ENCODE assay signal across 8 cellular contexts in the genomic region with DNA sequence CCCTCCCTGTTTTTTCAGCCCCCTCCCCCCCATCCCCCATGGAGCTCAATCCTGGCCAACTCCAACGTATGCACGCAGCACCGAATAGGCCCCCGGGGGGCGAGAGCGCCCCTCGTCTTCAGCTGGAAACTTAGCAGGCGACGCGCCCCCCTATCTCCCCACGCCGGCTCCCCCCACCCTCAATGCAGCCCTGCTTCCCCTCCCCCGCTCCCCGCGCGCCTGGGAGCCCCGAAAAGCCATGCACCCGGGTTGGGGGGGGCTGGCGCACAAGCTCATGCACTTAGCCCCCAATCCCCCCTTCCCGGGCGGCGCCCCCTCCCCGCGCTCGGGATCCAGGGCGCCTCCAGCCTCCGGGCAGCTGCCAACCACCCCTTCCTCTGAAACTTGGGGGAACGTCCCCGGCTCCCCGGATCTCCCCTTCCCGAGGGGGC. TPM values are rescaled to one million over a fixed set of nuclear protein-coding genes. Genes with fewer than 3 reads are reported as not detected.
A peak's percentile ranks its signal among the peaks of the same experiment; 100 is the strongest.
DNase-seq lines count a peak whose midpoint lies in the region; ATAC-seq, FAIRE-seq and TF ChIP-seq lines count a peak whose summit lies in the region.

No MANE protein-coding gene starts in this region.

- SMC1A ChIA-PET in GM12878 (lab: Charles Lee; ENCODE audit: uncharacterized antibody, unreplicated experiment) = interaction anchor here (0.6 kb wide), 1 partner anchor 49 kb away, joined by 5 read pairs; no protein-coding TSS in a partner anchor

- no peak for TF ChIP-seq POLR2A in GM12878 (IDR thresholded peaks at IDR 0.05; ENCODE audit: low read depth, low read length)
- TF ChIP-seq POLR2A in right lobe of liver (IDR thresholded peaks at IDR 0.05) = no peak

- in situ Hi-C loops in GM12878 (cut with MboI) = no loop called here

- TF ChIP-seq CTCF in GM12878 (IDR thresholded peaks at IDR 0.05 in 2 of 3, conservative IDR thresholded peaks at IDR 0.05 in 1 of 3; ENCODE audit: control insufficient read depth in 2 of 3, extremely low read depth in 1 of 3, insufficient read depth in 1 of 3, low read depth in 3 of 3, low read length in 3 of 3) (no peak), right lobe of liver (IDR thresholded peaks at IDR 0.05) (no peak)

- peak overlapping the region; percentile 88 for H3K4me3 ChIP-seq in GM12878
- H3K4me3 ChIP-seq in right lobe of liver = peak overlapping the region; percentile 61 to 96 (median 70)

- H3K4me1 ChIP-seq in GM12878 (ENCODE audit: control insufficient read depth, insufficient read depth, low read length) = peaks cover 18% of the 10 kb centered on the region
- H3K4me1 ChIP-seq in right lobe of liver = peaks cover 0 to 32% (median 12%) of the 10 kb centered on the region in 4 donors

- POLR2A ChIA-PET in GM12878 (lab: Charles Lee) = interaction anchor here (0.5 to 2.8 kb wide), 5 partner anchors 11 to 335 kb away, joined by 3 to 8 read pairs (median 3); no protein-coding TSS in a partner anchor

- H3K36me3 ChIP-seq in GM12878 (ENCODE audit: control insufficient read depth in 2 of 2, insufficient read depth in 2 of 2, low read length in 1 of 2) = peaks cover 4 to 7% of the 10 kb centered on the region in 2 experiments; a peak in 3 of 4 replicates
- no peaks in the 10 kb centered on the region for H3K36me3 ChIP-seq in right lobe of liver

- WGBS in GM12878 (ENCODE audit: insufficient coverage, insufficient replicate concordance, low lambda C conversion rate, missing lambda C conversion rate) = 0% methylated on average over 7 of the region's 31 CpGs
- 2% methylated on average over 11 of the region's 31 CpGs for WGBS in right lobe of liver (ENCODE audit: insufficient coverage, low coverage, low lambda C conversion rate, missing lambda C conversion rate)

- peaks cover 40% of the 10 kb centered on the region for H3K79me2 ChIP-seq in GM12878 (ENCODE audit: control insufficient read depth, insufficient read depth, low read length)

- peak overlapping the region; percentile 55 for H3K27ac ChIP-seq in GM12878 (ENCODE audit: control insufficient read depth, insufficient read depth)
- peak overlapping the region; percentile 79 to 95 (median 94) for H3K27ac ChIP-seq in right lobe of liver
- H3K27ac ChIP-seq in substantia nigra (ENCODE audit: low read depth, low read length, poor library complexity, severe bottlenecking) = peak overlapping the region; percentile 95

- intact Hi-C loops in cardiac septum (cut with DNase I) (loop anchor here (2.0 kb wide), 1 partner anchor 59 kb away; a partner anchor contains a TSS), Right ventricle myocardium superior (cut with DNase I) (no loop called here), GM12878 (cut with micrococcal nuclease; ENCODE audit: unreplicated experiment) (loop anchor here (5.0 to 10.0 kb wide), 2 partner anchors 79 to 119 kb away; a partner anchor contains a TSS), right lobe of liver (cut with DNase I) (loop anchor here (10.0 kb wide), 2 partner anchors 51 to 61 kb away; a partner anchor contains a TSS)

- CTCF ChIA-PET in GM12878 (lab: Yijun Ruan, JAX) = no interaction called here

- no peak for TF ChIP-seq EP300 in GM12878 (IDR thresholded peaks at IDR 0.05; ENCODE audit: borderline replicate concordance in 1 of 2, control insufficient read depth in 1 of 2, low read depth in 2 of 2, low read length in 2 of 2)

- 0 out of 2 replicates have a peak overlapping the region, but pooled peaks have one; percentile 7 for H2AFZ ChIP-seq in GM12878 (ENCODE audit: control insufficient read depth, low read depth, low read length)

- RAD21 ChIA-PET in GM12878 (lab: Charles Lee; ENCODE audit: unreplicated experiment) = interaction anchor here (0.6 to 1.6 kb wide), 6 partner anchors 12 to 78 kb away, joined by 3 to 6 read pairs (median 3); a partner anchor contains a TSS

- ATAC-seq in Right ventricle myocardium superior (ENCODE audit: poor library complexity) (no peak), GM12878 (no peak), right lobe of liver (no peak), HG02571 (IDR thresholded peaks at IDR 0.05; ENCODE audit: unreplicated experiment) (no peak)

- TF ChIP-seq RAD21 in GM12878 (IDR thresholded peaks at IDR 0.05; ENCODE audit: insufficient read depth, low read depth, low read length) = no peak

- H3K4me2 ChIP-seq in GM12878 (ENCODE audit: control insufficient read depth, insufficient read depth) = peak overlapping the region; percentile 68; the same call in 1 of the 2 replicates

- FAIRE-seq in GM12878 (lab: Jason Lieb, UNC) = no peak

- DNase-seq in cardiac septum (ENCODE audit: low spot score) (peak; percentile 81), Right ventricle myocardium superior (no peak), GM12878 (ENCODE audit: low read depth, low spot score) (no peak), right lobe of liver (peak in 2 of 3 donors; percentile 71 to 76), substantia nigra (lab: John Stamatoyannopoulos, UW) (peak in 18 of 49 donors; percentile 59 to 81 (median 75)), UCSD-AML1 (lab: John Stamatoyannopoulos, UW; ENCODE audit: unreplicated experiment) (no peak), HuH-7 (ENCODE audit: low spot score) (no peak)

- peak overlapping the region; percentile 74 for H3K9ac ChIP-seq in GM12878 (ENCODE audit: control insufficient read depth, insufficient read depth, low read length)

- no TSS peak for BruUV-seq in GM12878 (replicated peaks; lab: Mats Ljungman, UMichigan)

- H4K20me1 ChIP-seq in GM12878 (ENCODE audit: control insufficient read depth, insufficient read depth) = peaks cover 10% of the 10 kb centered on the region

- H3K9me3 ChIP-seq in GM12878 (replicated peaks; ENCODE audit: control insufficient read depth, insufficient read depth, low read length) (no peaks in the 10 kb centered on the region), right lobe of liver (no peaks in the 10 kb centered on the region)

- no peaks in the 10 kb centered on the region; a peak in 1 of 4 replicates for H3K27me3 ChIP-seq in GM12878 (replicated peaks in 1 of 2; ENCODE audit: control insufficient read depth in 2 of 2, insufficient read depth in 2 of 2, low read length in 1 of 2)
- H3K27me3 ChIP-seq in right lobe of liver = no peaks in the 10 kb centered on the region

RNA-seq across cellular contexts. Expression of a gene that starts 0.5 kb away (rescaled TPM):
- 29.9 TPM for total RNA-seq in cardiac septum
- total RNA-seq in Right ventricle myocardium superior = 31.4 TPM
- total RNA-seq in GM12878 (2013; cell fraction: nucleolus; rRNA removed) = 20.9 and 24.8 TPM in 2 replicates
- total RNA-seq in GM12878 (2014; rRNA removed) = 10.6 and 15.9 TPM in 2 replicates
- total RNA-seq in GM12878 (2014; rRNA removed; fragmentation: Illumina TruSeq; extraction: Trizol) = 3.2 TPM in 2 replicates
- total RNA-seq in GM12878 (2021) = 40.0 and 42.4 TPM in 2 replicates
- 2.2 TPM for polyA plus RNA-seq in GM12878 (2011; ENCODE audit: low read depth)
- 0.84 and 2.5 TPM in 2 replicates for polyA plus RNA-seq in GM12878 (2011; rRNA removed)
- 4.5 and 7.6 TPM in 2 replicates for polyA plus RNA-seq in GM12878 (2011; cell fraction: cytosol; rRNA removed)
- polyA plus RNA-seq in GM12878 (2011; cell fraction: nucleus; rRNA removed) = 12.8 and 18.3 TPM in 2 replicates
- 14.1 and 15.9 TPM in 2 replicates for polyA plus RNA-seq in GM12878 (2012)
- 4.1 and 5.9 TPM in 2 replicates for polyA plus RNA-seq in GM12878 (2014; fragmentation: Illumina TruSeq; extraction: Trizol)
- polyA plus RNA-seq in GM12878 (2014; fragmentation: Nextera tagmentation; extraction: Ambion mirVana) = under 1 TPM; 0.26 to 0.73 TPM
- 16.2 and 22.2 TPM in 2 replicates for polyA plus RNA-seq in GM12878 (2014; rRNA removed)
- polyA plus RNA-seq in GM12878 (2016; fragmentation: Nextera tagmentation; extraction: Ambion mirVana) = 10 to 100 TPM in 1 of 2 experiments, 1 to 10 TPM in 1; 2.0 to 10.1 TPM
- 3.6 and 6.5 TPM in 2 replicates for polyA minus RNA-seq in GM12878 (2011; rRNA and poly(A)+ RNA removed)
- 12.4 and 12.8 TPM in 2 replicates for polyA minus RNA-seq in GM12878 (2011; cell fraction: cytosol; rRNA and poly(A)+ RNA removed)
- 3.6 and 4.7 TPM in 2 replicates for polyA minus RNA-seq in GM12878 (2011; cell fraction: nucleus; rRNA and poly(A)+ RNA removed)
- total RNA-seq in right lobe of liver = 10 to 100 TPM; 19.0 to 38.5 (median 27.7) TPM

RNA-seq across cellular contexts. Expression of a gene that starts 57.7 kb away (rescaled TPM):
- total RNA-seq in cardiac septum = 107 TPM
- 136 TPM for total RNA-seq in Right ventricle myocardium superior
- 58.9 and 63.2 TPM in 2 replicates for total RNA-seq in GM12878 (2013; cell fraction: nucleolus; rRNA removed)
- total RNA-seq in GM12878 (2014; rRNA removed) = 178 and 210 TPM in 2 replicates
- 72.1 and 92.8 TPM in 2 replicates for total RNA-seq in GM12878 (2014; rRNA removed; fragmentation: Illumina TruSeq; extraction: Trizol)
- 182 and 184 TPM in 2 replicates for total RNA-seq in GM12878 (2021)
- polyA plus RNA-seq in GM12878 (2011; ENCODE audit: low read depth) = 78.5 TPM
- polyA plus RNA-seq in GM12878 (2011; rRNA removed) = 31.6 and 68.3 TPM in 2 replicates
- 109 and 144 TPM in 2 replicates for polyA plus RNA-seq in GM12878 (2011; cell fraction: cytosol; rRNA removed)
- 127 and 159 TPM in 2 replicates for polyA plus RNA-seq in GM12878 (2011; cell fraction: nucleus; rRNA removed)
- 133 and 176 TPM in 2 replicates for polyA plus RNA-seq in GM12878 (2012)
- 13.0 and 38.8 TPM in 2 replicates for polyA plus RNA-seq in GM12878 (2014; fragmentation: Illumina TruSeq; extraction: Trizol)
- polyA plus RNA-seq in GM12878 (2014; fragmentation: Nextera tagmentation; extraction: Ambion mirVana) = 1 to 10 TPM in 1 of 2 experiments, under 1 TPM in 1; 1.00 to 6.8 TPM
- polyA plus RNA-seq in GM12878 (2014; rRNA removed) = 144 and 166 TPM in 2 replicates
- 10 to 100 TPM; 33.4 to 33.7 TPM for polyA plus RNA-seq in GM12878 (2016; fragmentation: Nextera tagmentation; extraction: Ambion mirVana)
- 32.9 and 84.0 TPM in 2 replicates for polyA minus RNA-seq in GM12878 (2011; rRNA and poly(A)+ RNA removed)
- 64.1 and 69.3 TPM in 2 replicates for polyA minus RNA-seq in GM12878 (2011; cell fraction: cytosol; rRNA and poly(A)+ RNA removed)
- polyA minus RNA-seq in GM12878 (2011; cell fraction: nucleus; rRNA and poly(A)+ RNA removed) = 27.6 and 40.2 TPM in 2 replicates
- total RNA-seq in right lobe of liver = 10 to 100 TPM; 50.2 to 75.7 (median 59.8) TPM

RNA-seq across cellular contexts. Expression of a gene that starts 58.7 kb away (rescaled TPM):
- total RNA-seq in cardiac septum (18.4 TPM), Right ventricle myocardium superior (16.7 TPM), GM12878 (2014; rRNA removed) (17.8 and 22.0 TPM in 2 replicates), GM12878 (2014; rRNA removed; fragmentation: Illumina TruSeq; extraction: Trizol) (5.7 and 10.6 TPM in 2 replicates), GM12878 (2021) (23.2 and 25.1 TPM in 2 replicates), right lobe of liver (10 to 100 TPM in 5 of 6 experiments, 1 to 10 TPM in 1; 9.9 to 20.0 (median 14.9) TPM)
- total RNA-seq in GM12878 (2013; cell fraction: nucleolus; rRNA removed) = 20.6 and 22.2 TPM in 2 replicates
- 12.1 TPM for polyA plus RNA-seq in GM12878 (2011; ENCODE audit: low read depth)
- polyA plus RNA-seq in GM12878 (2011; rRNA removed) (2.7 and 7.7 TPM in 2 replicates), GM12878 (2014; fragmentation: Illumina TruSeq; extraction: Trizol) (5.4 and 9.6 TPM in 2 replicates), GM12878 (2014; fragmentation: Nextera tagmentation; extraction: Ambion mirVana) (under 1 TPM; 0.13 to 0.40 TPM), GM12878 (2014; rRNA removed) (17.9 and 23.1 TPM in 2 replicates), GM12878 (2016; fragmentation: Nextera tagmentation; extraction: Ambion mirVana) (10 to 100 TPM; 12.0 to 13.5 TPM)
- 11.0 and 13.0 TPM in 2 replicates for polyA plus RNA-seq in GM12878 (2011; cell fraction: cytosol; rRNA removed)
- 16.1 and 32.0 TPM in 2 replicates for polyA plus RNA-seq in GM12878 (2011; cell fraction: nucleus; rRNA removed)
- 15.2 and 24.4 TPM in 2 replicates for polyA plus RNA-seq in GM12878 (2012)
- 4.2 and 14.1 TPM in 2 replicates for polyA minus RNA-seq in GM12878 (2011; rRNA and poly(A)+ RNA removed)
- polyA minus RNA-seq in GM12878 (2011; cell fraction: cytosol; rRNA and poly(A)+ RNA removed) = 4.5 and 4.8 TPM in 2 replicates
- polyA minus RNA-seq in GM12878 (2011; cell fraction: nucleus; rRNA and poly(A)+ RNA removed) = 14.3 and 19.8 TPM in 2 replicates

Comparison
In these comparisons a context has a peak if more than half of its experiments do, and no peak if none do; other contexts are left out.
1. DNase-seq: peak in cardiac septum (single experiment) and right lobe of liver (2 of 3); none in Right ventricle myocardium superior (single experiment), GM12878 (single experiment), UCSD-AML1 (single experiment) and HuH-7 (single experiment).
2. Peak in every context shown above with its lines, with median percentiles within 50 percentile points of each other: H3K27ac ChIP-seq.